ENCODE assay signal across 1 cellular context in the genomic region with DNA sequence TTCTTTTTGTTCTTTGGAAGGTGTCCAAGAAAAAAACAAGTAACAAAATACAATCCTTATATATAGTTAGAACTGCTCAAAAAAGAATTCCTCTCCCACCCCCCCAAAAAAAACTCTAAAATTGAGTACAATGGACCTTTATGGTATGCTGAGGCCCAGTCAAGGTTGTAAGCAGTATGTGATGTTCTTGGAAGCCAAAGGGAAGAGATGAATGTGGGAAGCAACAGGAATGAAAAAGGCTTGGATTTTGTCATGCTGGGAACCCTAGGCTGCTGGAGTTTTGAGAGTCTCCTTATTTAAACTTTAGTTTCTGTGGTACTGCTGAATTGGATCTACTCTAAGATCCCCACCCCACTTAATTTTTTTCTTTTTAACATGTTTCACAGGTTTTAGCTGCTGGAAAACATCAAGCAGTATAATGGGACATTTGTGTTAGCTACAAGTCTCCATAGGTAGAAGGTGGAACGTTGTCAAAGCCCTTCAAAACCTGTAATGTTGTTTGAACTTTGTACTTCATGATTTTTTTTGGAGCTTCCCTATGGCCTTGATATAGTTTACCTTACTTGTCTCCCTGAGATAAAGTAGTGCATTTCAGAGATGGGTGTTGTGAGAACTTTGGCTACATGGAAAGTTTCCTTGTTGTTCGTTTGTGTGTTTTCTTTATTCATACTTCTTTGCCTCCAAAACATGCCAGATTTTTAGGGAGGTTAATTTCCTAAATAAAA.
TF ChIP-seq lines count a peak whose summit lies in the region.

No MANE protein-coding gene starts in this region.

TF ChIP-seq in HepG2, 621 proteins besides CTCF, POLR2A, EP300 and RAD21 (continued from another document):
- TF ChIP-seq ZNF7 (CRISPR knock-in tag; IDR thresholded peaks at IDR 0.05), result no peak
- no peak for TF ChIP-seq ZNF615 (CRISPR knock-in tag; IDR thresholded peaks at IDR 0.05; ENCODE audit: borderline replicate concordance)
- peak; percentile 40; the same call in 1 of the 2 replicates for TF ChIP-seq HDAC1 (CRISPR knock-in tag; IDR thresholded peaks at IDR 0.05)
- no peak for TF ChIP-seq HNRNPK (IDR thresholded peaks at IDR 0.05; ENCODE audit: low read depth, low read length, poor library complexity, severe bottlenecking)
- TF ChIP-seq AGO1 (IDR thresholded peaks at IDR 0.05; ENCODE audit: low read depth, low read length, poor library complexity, severe bottlenecking), result no peak
- peak; percentile 54; the same call in 1 of the 2 replicates for TF ChIP-seq MIXL1 (CRISPR knock-in tag; IDR thresholded peaks at IDR 0.05)
- TF ChIP-seq ZNF143 (CRISPR knock-in tag; IDR thresholded peaks at IDR 0.05), result no peak
- TF ChIP-seq NR3C1 (CRISPR knock-in tag; IDR thresholded peaks at IDR 0.05), result no peak
- no peak for TF ChIP-seq MEIS1 (CRISPR knock-in tag; IDR thresholded peaks at IDR 0.05; ENCODE audit: borderline replicate concordance)
- TF ChIP-seq GLI4 (CRISPR knock-in tag; IDR thresholded peaks at IDR 0.05; ENCODE audit: borderline replicate concordance), result no peak
- no peak for TF ChIP-seq TRIM24 (CRISPR knock-in tag; IDR thresholded peaks at IDR 0.05)
- TF ChIP-seq ZNF282 (IDR thresholded peaks at IDR 0.05; ENCODE audit: partially characterized antibody), result no peak
- TF ChIP-seq, protein P1, sequence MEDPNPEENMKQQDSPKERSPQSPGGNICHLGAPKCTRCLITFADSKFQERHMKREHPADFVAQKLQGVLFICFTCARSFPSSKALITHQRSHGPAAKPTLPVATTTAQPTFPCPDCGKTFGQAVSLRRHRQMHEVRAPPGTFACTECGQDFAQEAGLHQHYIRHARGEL (CRISPR knock-in tag; IDR thresholded peaks at IDR 0.05), result no peak
- TF ChIP-seq ZNF124 (CRISPR knock-in tag; IDR thresholded peaks at IDR 0.05), result no peak
- TF ChIP-seq ZNF383 (CRISPR knock-in tag; IDR thresholded peaks at IDR 0.05; ENCODE audit: borderline replicate concordance), result no peak
- no peak for TF ChIP-seq TBX2 (CRISPR knock-in tag; IDR thresholded peaks at IDR 0.05; ENCODE audit: borderline replicate concordance)
- TF ChIP-seq, protein P2, sequence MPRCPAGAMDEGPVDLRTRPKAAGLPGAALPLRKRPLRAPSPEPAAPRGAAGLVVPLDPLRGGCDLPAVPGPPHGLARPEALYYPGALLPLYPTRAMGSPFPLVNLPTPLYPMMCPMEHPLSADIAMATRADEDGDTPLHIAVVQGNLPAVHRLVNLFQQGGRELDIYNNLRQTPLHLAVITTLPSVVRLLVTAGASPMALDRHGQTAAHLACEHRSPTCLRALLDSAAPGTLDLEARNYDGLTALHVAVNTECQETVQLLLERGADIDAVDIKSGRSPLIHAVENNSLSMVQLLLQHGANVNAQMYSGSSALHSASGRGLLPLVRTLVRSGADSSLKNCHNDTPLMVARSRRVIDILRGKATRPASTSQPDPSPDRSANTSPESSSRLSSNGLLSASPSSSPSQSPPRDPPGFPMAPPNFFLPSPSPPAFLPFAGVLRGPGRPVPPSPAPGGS (CRISPR knock-in tag; IDR thresholded peaks at IDR 0.05), result no peak
- peak; percentile 61 for TF ChIP-seq POGZ (CRISPR knock-in tag; IDR thresholded peaks at IDR 0.05)
- TF ChIP-seq HOXD1 (CRISPR knock-in tag; IDR thresholded peaks at IDR 0.05), result no peak
- no peak for TF ChIP-seq MTA3 (CRISPR knock-in tag; IDR thresholded peaks at IDR 0.05)
- TF ChIP-seq ARID4A (CRISPR knock-in tag; IDR thresholded peaks at IDR 0.05; ENCODE audit: borderline replicate concordance), result no peak
- TF ChIP-seq ELF1 (CRISPR knock-in tag; IDR thresholded peaks at IDR 0.05), result no peak
- TF ChIP-seq ZNF816 (CRISPR knock-in tag; IDR thresholded peaks at IDR 0.05; ENCODE audit: borderline replicate concordance), result 0 out of 2 replicates have a peak, but pooled peaks have one; percentile 42
- no peak for TF ChIP-seq ZNF609 (CRISPR knock-in tag; IDR thresholded peaks at IDR 0.05; ENCODE audit: borderline replicate concordance)
- no peak for TF ChIP-seq ZNF883 (CRISPR knock-in tag; IDR thresholded peaks at IDR 0.05; ENCODE audit: not compliant biosample characterization)
TF ChIP-seq in HepG2: peak in this region for 39.
